Comparison of ENCODE assay signal across 8 cellular contexts in the genomic region with DNA sequence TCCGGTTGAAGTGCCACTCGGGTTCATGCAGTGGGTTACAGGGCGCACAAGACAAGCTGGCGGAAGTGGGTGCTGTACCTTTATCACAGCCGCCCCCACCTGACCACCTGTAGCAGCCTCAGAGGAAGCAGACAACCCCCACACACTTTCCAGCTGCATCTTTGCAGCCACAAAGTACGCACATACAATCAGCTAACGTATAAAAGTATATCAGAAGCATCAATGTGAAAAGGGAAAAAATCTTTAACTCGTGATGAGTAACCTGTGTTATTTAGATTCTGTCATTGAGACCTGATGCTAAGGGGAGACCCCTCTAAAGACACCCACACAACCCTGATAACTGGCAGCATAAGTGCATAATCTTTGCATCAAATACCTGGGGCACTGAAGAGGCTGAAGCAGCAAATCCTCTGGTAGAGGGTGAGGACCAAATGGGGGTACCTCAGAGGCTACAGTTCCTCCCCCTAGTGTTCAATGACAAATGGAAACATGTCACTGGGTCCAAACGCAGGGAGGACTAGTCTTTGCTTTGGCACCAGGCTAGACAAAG. TPM values are rescaled to one million over a fixed set of nuclear protein-coding genes. Genes with fewer than 3 reads are reported as not detected.
DNase-seq lines count a peak whose midpoint lies in the region; ATAC-seq and TF ChIP-seq lines count a peak whose summit lies in the region.

No MANE protein-coding gene starts in this region.

- BruUV-seq in A673 (replicated peaks; lab: Mats Ljungman, UMichigan): no TSS peak

- TF ChIP-seq POLR2A in prostate gland (IDR thresholded peaks at IDR 0.05): no peak

- POLR2A ChIA-PET in A673 (lab: Charles Lee; ENCODE audit: low non-redundant PET): no interaction called here

- H3K4me3 ChIP-seq in A673 (ENCODE audit: low read depth, low read length, poor library complexity, severe bottlenecking) (no peak overlapping the region), RWPE2 (ENCODE audit: severe bottlenecking) (no peak overlapping the region), prostate gland (no peak overlapping the region), HAP-1 (no peak overlapping the region)

- no peaks in the 10 kb centered on the region for H3K4me1 ChIP-seq in A673 (ENCODE audit: insufficient read depth, low read length, poor library complexity, severe bottlenecking)
- H3K4me1 ChIP-seq in RWPE2 (ENCODE audit: insufficient read depth, poor library complexity, severe bottlenecking): no peaks in the 10 kb centered on the region
- peaks cover 9% of the 10 kb centered on the region for H3K4me1 ChIP-seq in prostate gland (replicated peaks)
- no peaks in the 10 kb centered on the region for H3K4me1 ChIP-seq in HAP-1

- H3K27ac ChIP-seq in A673 (ENCODE audit: low read depth, low read length, poor library complexity, severe bottlenecking) (no peak overlapping the region), RWPE2 (ENCODE audit: poor library complexity, severe bottlenecking) (no peak overlapping the region), prostate gland (no peak overlapping the region)

- intact Hi-C loops in A673 (cut with micrococcal nuclease; ENCODE audit: unreplicated experiment) (no loop called here), prostate gland (cut with DNase I) (no loop called here)

- H3K27me3 ChIP-seq in A673 (replicated peaks; ENCODE audit: insufficient read depth, low read depth, low read length, poor library complexity) (peaks cover 27% of the 10 kb centered on the region), RWPE2 (ENCODE audit: insufficient read depth, poor library complexity, severe bottlenecking) (no peaks in the 10 kb centered on the region), prostate gland (replicated peaks; ENCODE audit: insufficient read depth) (no peaks in the 10 kb centered on the region), HAP-1 (ENCODE audit: low read depth) (peaks cover 16% of the 10 kb centered on the region; the same call in 1 of the 2 replicates)

- in situ Hi-C loops in HAP-1 (cut with MboI; ENCODE audit: low sequenced_read_pairs): no loop called here

- WGBS in prostate gland: 28% methylated on average over 9 of the region's 9 CpGs

- no peaks in the 10 kb centered on the region for H3K36me3 ChIP-seq in A673 (ENCODE audit: insufficient read depth, low read length, poor library complexity, severe bottlenecking)
- H3K36me3 ChIP-seq in RWPE2 (ENCODE audit: low read depth): no peaks in the 10 kb centered on the region
- H3K36me3 ChIP-seq in prostate gland: no peaks in the 10 kb centered on the region
- H3K36me3 ChIP-seq in HAP-1 (replicated peaks): no peaks in the 10 kb centered on the region

- H3K9me3 ChIP-seq in A673 (ENCODE audit: low read depth, low read length, poor library complexity, severe bottlenecking) (no peaks in the 10 kb centered on the region), RWPE2 (ENCODE audit: severe bottlenecking) (no peaks in the 10 kb centered on the region), prostate gland (no peaks in the 10 kb centered on the region), HAP-1 (no peaks in the 10 kb centered on the region)

- DNase-seq in A673 (ENCODE audit: low spot score): no peak
- DNase-seq in RWPE2 (ENCODE audit: low spot score): no peak
- peak; percentile 81 for DNase-seq in activated effector memory CD4-positive, alpha-beta T cell treated with Interleukin-2 at 50 U/mL for 16 hours
- DNase-seq in prostate gland (ENCODE audit: low spot score): peak; percentile 16
- DNase-seq in HAP-1 (ENCODE audit: low spot score in 2 of 2): no peak
- DNase-seq in NCI-H2081 treated with DMSO at 0.1 percent for 48 hours (lab: John Stamatoyannopoulos, UW): no peak
- no peak for DNase-seq in T1000 (lab: John Stamatoyannopoulos, UW)
- DNase-seq in OCI-M1 (lab: John Stamatoyannopoulos, UW): no peak

- ATAC-seq in RWPE2 (ENCODE audit: low read depth): no peak

- CTCF ChIA-PET in A673 (lab: Charles Lee): no interaction called here

- peak; percentile 35; the same call in 1 of the 2 replicates for TF ChIP-seq CTCF in A673 (conservative IDR thresholded peaks at IDR 0.05; ENCODE audit: low read depth, low read length)
- peak; percentile 8 for TF ChIP-seq CTCF in RWPE2 (IDR thresholded peaks at IDR 0.05; ENCODE audit: poor library complexity, severe bottlenecking)
- TF ChIP-seq CTCF in prostate gland (IDR thresholded peaks at IDR 0.05): no peak

RNA-seq across cellular contexts. Expression of gene BACH2, which starts 22.1 kb away (rescaled TPM):
- total RNA-seq in A673 (2021) (0.37 and 1.9 TPM in 2 replicates), prostate gland (1 to 10 TPM; 5.2 to 5.7 TPM)

Comparison
In these comparisons a context has a peak if more than half of its experiments do, and no peak if none do; other contexts are left out.
1. DNase-seq: peak in activated effector memory CD4-positive, alpha-beta T cell treated with Interleukin-2 at 50 U/mL for 16 hours (single experiment) and prostate gland (single experiment); none in A673 (single experiment), RWPE2 (single experiment), HAP-1 (0 of 2), NCI-H2081 treated with DMSO at 0.1 percent for 48 hours (single experiment), T1000 (single experiment) and OCI-M1 (single experiment).
2. CTCF ChIP-seq: peak in A673 (single experiment) and RWPE2 (single experiment); none in prostate gland (0 of 4).